ENCODE assay signal across 1 cellular context in the genomic region with DNA sequence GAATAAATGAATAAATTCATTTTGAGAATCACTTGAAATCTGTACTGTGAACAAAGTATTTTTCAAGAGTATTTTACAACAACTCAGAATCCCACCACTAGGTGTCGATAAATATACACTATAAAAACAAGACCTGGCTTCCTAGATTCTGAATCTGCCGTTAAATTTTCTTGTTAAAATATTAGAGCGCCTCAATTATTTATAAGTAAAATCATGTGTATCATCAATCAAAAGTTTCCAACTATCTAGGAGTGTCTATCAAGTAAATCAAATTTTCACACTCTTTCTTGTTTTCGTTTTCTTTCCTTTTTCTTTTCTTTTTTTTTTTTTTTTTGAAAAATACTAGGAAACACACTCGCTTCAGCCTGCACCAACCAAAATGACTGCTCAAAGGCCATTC.
TF ChIP-seq lines count a peak whose summit lies in the region.

No MANE protein-coding gene starts in this region.

TF ChIP-seq in WTC11, 78 proteins besides CTCF, POLR2A, EP300 and RAD21 (continued from another document):
- no peak for TF ChIP-seq NR3C1 (CRISPR knock-in tag; conservative IDR thresholded peaks at IDR 0.05; ENCODE audit: low read depth)
